Comparison of ENCODE assay signal across 15 cellular contexts in the genomic region with DNA sequence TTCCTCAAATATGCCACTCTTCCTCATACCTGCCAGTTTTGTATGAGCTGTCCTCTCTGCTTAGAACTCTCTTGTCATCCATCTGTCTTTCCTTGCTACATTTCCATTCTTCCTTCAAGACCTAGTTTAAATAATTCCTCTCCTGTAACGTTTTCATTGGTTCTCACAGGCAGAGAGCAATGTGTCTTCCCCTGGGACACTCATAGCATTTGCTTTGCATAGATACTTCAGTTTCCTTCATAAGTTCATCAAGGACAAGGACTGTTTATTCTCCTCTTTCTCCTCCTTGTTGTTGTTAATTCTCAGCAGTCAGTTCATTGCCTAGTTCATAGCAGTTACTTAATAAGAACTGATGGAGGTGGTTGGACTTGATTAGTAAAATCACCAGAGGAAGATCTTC. TPM values are rescaled to one million over a fixed set of nuclear protein-coding genes. Genes with fewer than 3 reads are reported as not detected.
DNase-seq lines count a peak whose midpoint lies in the region; ATAC-seq and TF ChIP-seq lines count a peak whose summit lies in the region.
"Had no signal": no experiment of that assay in that cellular context is flagged by ENCODE, and none has a peak within 500 bp of the region (broad histone marks: within the 10 kb centered on the region; RNA-seq: fewer than 3 reads in every experiment).

No MANE protein-coding gene starts in this region.

- peaks cover 52% of the 10 kb centered on the region for H3K4me1 Mint-ChIP-seq in stimulated activated naive CD8-positive, alpha-beta T cell treated with anti-CD3 and anti-CD28 coated beads, Interleukin-15, Interleukin-2, amounts not matched to agents 100 ng/mL and 50 ng/mL, for 24 hours (ENCODE audit: low read depth)
- peaks cover 58% of the 10 kb centered on the region for H3K4me1 Mint-ChIP-seq in stimulated activated naive CD8-positive, alpha-beta T cell treated with anti-CD3 and anti-CD28 coated beads, Interleukin-15, amount 100 ng/mL, for 72 hours
- peaks cover 33% of the 10 kb centered on the region for H3K4me1 Mint-ChIP-seq in type B pancreatic cell (ENCODE audit: unreplicated experiment)

- no peak for ATAC-seq in stimulated activated naive CD8-positive, alpha-beta T cell treated with anti-CD3 and anti-CD28 coated beads, Interleukin-15, amount 100 ng/mL, for 72 hours
- no peak for ATAC-seq in GM21717 (IDR thresholded peaks at IDR 0.05; ENCODE audit: unreplicated experiment)
- ATAC-seq: mucosa of descending colon had no signal

- no peak for DNase-seq in stimulated activated naive CD8-positive, alpha-beta T cell treated with anti-CD3 and anti-CD28 coated beads, Interleukin-15, amount 100 ng/mL, for 72 hours
- peak; percentile 15 for DNase-seq in NCI-H526 treated with DMSO at 0.1 percent for 48 hours (lab: John Stamatoyannopoulos, UW)
- DNase-seq in fibroblast of peridontal ligament (ENCODE audit: extremely low read depth) = peak; percentile 47
- no peak for DNase-seq in type B pancreatic cell (ENCODE audit: extremely low spot score, unreplicated experiment)
- no peak for DNase-seq in head of caudate nucleus
- no peak for DNase-seq in stimulated activated naive CD4-positive, alpha-beta T cell treated with Interleukin-2 at 50 U/mL for 16 hours (lab: John Stamatoyannopoulos, UW)
- DNase-seq: anterior cingulate cortex; EL; islet precursor cell; mucosa of descending colon; stimulated activated CD4-positive, alpha-beta T cell treated with anti-CD3 and anti-CD28 coated beads, Interleukin-2, amount 100 ng/mL, for 24 hours; stomach had no signal

- H3K4me3 Mint-ChIP-seq in stimulated activated naive CD8-positive, alpha-beta T cell treated with anti-CD3 and anti-CD28 coated beads, Interleukin-15, Interleukin-2, amounts not matched to agents 100 ng/mL and 50 ng/mL, for 24 hours = no peak overlapping the region
- no peak overlapping the region for H3K4me3 Mint-ChIP-seq in stimulated activated naive CD8-positive, alpha-beta T cell treated with anti-CD3 and anti-CD28 coated beads, Interleukin-15, amount 100 ng/mL, for 72 hours
- H3K4me3 Mint-ChIP-seq in type B pancreatic cell = peak overlapping the region; percentile 5
- H3K4me3 Mint-ChIP-seq: GM23338 had no signal

- no peaks in the 10 kb centered on the region for H3K9me3 Mint-ChIP-seq in stimulated activated naive CD8-positive, alpha-beta T cell treated with anti-CD3 and anti-CD28 coated beads, Interleukin-15, Interleukin-2, amounts not matched to agents 100 ng/mL and 50 ng/mL, for 24 hours
- H3K9me3 Mint-ChIP-seq in stimulated activated naive CD8-positive, alpha-beta T cell treated with anti-CD3 and anti-CD28 coated beads, Interleukin-15, amount 100 ng/mL, for 72 hours = no peaks in the 10 kb centered on the region
- no peaks in the 10 kb centered on the region for H3K9me3 Mint-ChIP-seq in type B pancreatic cell
- H3K9me3 Mint-ChIP-seq: GM23338 had no signal

- TF ChIP-seq CTCF in type B pancreatic cell (conservative IDR thresholded peaks at IDR 0.05) = no peak

- intact Hi-C loops in head of caudate nucleus (cut with DNase I) = no loop called here

- H3K27me3 Mint-ChIP-seq in stimulated activated naive CD8-positive, alpha-beta T cell treated with anti-CD3 and anti-CD28 coated beads, Interleukin-15, Interleukin-2, amounts not matched to agents 100 ng/mL and 50 ng/mL, for 24 hours = no peaks in the 10 kb centered on the region
- no peaks in the 10 kb centered on the region for H3K27me3 Mint-ChIP-seq in stimulated activated naive CD8-positive, alpha-beta T cell treated with anti-CD3 and anti-CD28 coated beads, Interleukin-15, amount 100 ng/mL, for 72 hours
- H3K27me3 Mint-ChIP-seq in type B pancreatic cell = no peaks in the 10 kb centered on the region

- peaks cover 24% of the 10 kb centered on the region for H3K36me3 Mint-ChIP-seq in stimulated activated naive CD8-positive, alpha-beta T cell treated with anti-CD3 and anti-CD28 coated beads, Interleukin-15, Interleukin-2, amounts not matched to agents 100 ng/mL and 50 ng/mL, for 24 hours (ENCODE audit: low read depth)
- peaks cover 12% of the 10 kb centered on the region for H3K36me3 Mint-ChIP-seq in type B pancreatic cell

- peak overlapping the region; percentile 27 for H3K27ac Mint-ChIP-seq in stimulated activated naive CD8-positive, alpha-beta T cell treated with anti-CD3 and anti-CD28 coated beads, Interleukin-15, Interleukin-2, amounts not matched to agents 100 ng/mL and 50 ng/mL, for 24 hours
- H3K27ac Mint-ChIP-seq in stimulated activated naive CD8-positive, alpha-beta T cell treated with anti-CD3 and anti-CD28 coated beads, Interleukin-15, amount 100 ng/mL, for 72 hours = peak overlapping the region in 1 of 2 donors; percentile 20
- H3K27ac Mint-ChIP-seq in type B pancreatic cell = peak overlapping the region; percentile 88
- H3K27ac Mint-ChIP-seq: GM23338 had no signal

RNA-seq across cellular contexts. Expression of a gene that starts 10.6 kb away (rescaled TPM):
- 43.6 and 47.7 TPM in 2 replicates for total RNA-seq in type B pancreatic cell (ENCODE audit: low replicate concordance)

Comparison
In these comparisons a context has a peak if more than half of its experiments do, and no peak if none do; other contexts are left out.
1. DNase-seq: peak in NCI-H526 treated with DMSO at 0.1 percent for 48 hours (single experiment) and fibroblast of peridontal ligament (single experiment); none in stimulated activated naive CD8-positive, alpha-beta T cell treated with anti-CD3 and anti-CD28 coated beads, Interleukin-15, amount 100 ng/mL, for 72 hours (0 of 2), type B pancreatic cell (single experiment), head of caudate nucleus (0 of 42) and stimulated activated naive CD4-positive, alpha-beta T cell treated with Interleukin-2 at 50 U/mL for 16 hours (single experiment).